Comparison of ENCODE assay signal across 21 cellular contexts in genomic region chr5:172405708-172406107, GRCh38. TPM values are rescaled to one million over a fixed set of nuclear protein-coding genes. Genes with fewer than 3 reads are reported as not detected.
"Had no signal": no experiment of that assay in that cellular context is flagged by ENCODE, and none has a peak within 500 bp of the region (broad histone marks: within the 10 kb centered on the region; RNA-seq: fewer than 3 reads in every experiment).

No MANE protein-coding gene starts in this region.

- H3K27ac Mint-ChIP-seq: immature natural killer cell; naive thymus-derived CD8-positive, alpha-beta T cell; progenitor cell of endocrine pancreas; stimulated activated effector memory CD8-positive, alpha-beta T cell treated with anti-CD3 and anti-CD28 coated beads, Interleukin-12 subunit alpha, Interleukin-12 subunit beta, amount 100 ng/mL, for 72 hours had no signal

- H3K36me3 Mint-ChIP-seq: immature natural killer cell; stimulated activated effector memory CD8-positive, alpha-beta T cell treated with anti-CD3 and anti-CD28 coated beads, Interleukin-12 subunit alpha, Interleukin-12 subunit beta, amount 100 ng/mL, for 72 hours had no signal

- H3K36me3 ChIP-seq: pancreas had no signal

- DNase-seq: cortex of kidney; dorsolateral prefrontal cortex; effector CD8-positive, alpha-beta T cell; immature natural killer cell; kidney; left colon; mammary epithelial cell; mucosa of descending colon; naive thymus-derived CD8-positive, alpha-beta T cell; pancreas; right cardiac atrium; stimulated activated CD4-positive, alpha-beta T cell treated with anti-CD3 and anti-CD28 coated beads, Interleukin-4, amount 100 ng/mL, for 1 hour; stimulated activated CD8-positive, alpha-beta memory T cell treated with anti-CD3 and anti-CD28 coated beads, Interleukin-4, amount 100 ng/mL, for 48 hours; stimulated activated naive CD8-positive, alpha-beta T cell treated with anti-CD3 and anti-CD28 coated beads, Interleukin-15, Interleukin-2, amounts not matched to agents 100 U/mL and 50 U/mL, for 24 hours; trophoblast cell had no signal

- H3K27me3 Mint-ChIP-seq: progenitor cell of endocrine pancreas had no signal

- FAIRE-seq: bronchial epithelial cell, kidney, pancreas had no signal

- H3K9me3 Mint-ChIP-seq: central memory CD8-positive, alpha-beta T cell; neural crest cell; stimulated activated effector memory CD8-positive, alpha-beta T cell treated with anti-CD3 and anti-CD28 coated beads, Interleukin-12 subunit alpha, Interleukin-12 subunit beta, amount 100 ng/mL, for 72 hours had no signal

- H3K9me3 ChIP-seq: mucosa of descending colon, pancreas, thoracic aorta had no signal

- H3K4me3 Mint-ChIP-seq: central memory CD8-positive, alpha-beta T cell; immature natural killer cell; naive thymus-derived CD8-positive, alpha-beta T cell; stimulated activated effector memory CD8-positive, alpha-beta T cell treated with anti-CD3 and anti-CD28 coated beads, Interleukin-12 subunit alpha, Interleukin-12 subunit beta, amount 100 ng/mL, for 72 hours had no signal

- H3K4me3 ChIP-seq: dorsolateral prefrontal cortex, mucosa of descending colon, pancreas, thoracic aorta had no signal

- H3K4me1 Mint-ChIP-seq: central memory CD8-positive, alpha-beta T cell; immature natural killer cell; stimulated activated effector memory CD8-positive, alpha-beta T cell treated with anti-CD3 and anti-CD28 coated beads, Interleukin-12 subunit alpha, Interleukin-12 subunit beta, amount 100 ng/mL, for 72 hours had no signal

- H3K27ac ChIP-seq: pancreas, thoracic aorta had no signal

- H3K27me3 ChIP-seq: dorsolateral prefrontal cortex, pancreas had no signal

- ATAC-seq: left colon; mucosa of descending colon; naive thymus-derived CD8-positive, alpha-beta T cell; right cardiac atrium; stimulated activated effector memory CD8-positive, alpha-beta T cell treated with anti-CD3 and anti-CD28 coated beads, Interleukin-12 subunit alpha, Interleukin-12 subunit beta, amount 100 ng/mL, for 72 hours; stimulated activated naive CD8-positive, alpha-beta T cell treated with anti-CD3 and anti-CD28 coated beads, Interleukin-15, Interleukin-2, amounts not matched to agents 100 U/mL and 50 U/mL, for 24 hours had no signal

RNA-seq across cellular contexts. Expression of gene SH3PXD2B, which starts 48.6 kb away (rescaled TPM):
- polyA plus RNA-seq: immature natural killer cell had no signal
